8 cellular contexts compared by ENCODE assay signal in genomic region chr19:6372594-6373095, GRCh38. TPM values are rescaled to one million over a fixed set of nuclear protein-coding genes. Genes with fewer than 3 reads are reported as not detected.
DNase-seq lines count a peak whose midpoint lies in the region; ATAC-seq and TF ChIP-seq lines count a peak whose summit lies in the region.

Gene ALKBH7, plus strand, starts transcription at chr19:6372794. Its CDS starts 27 bp downstream, at chr19:6372821.

- H3K27me3 ChIP-seq in adipocyte (replicated peaks; ENCODE audit: control insufficient read depth, insufficient read depth, low read length) (no peaks in the 10 kb centered on the region), ovary (no peaks in the 10 kb centered on the region), thymus (ENCODE audit: control insufficient read depth, insufficient read depth) (no peaks in the 10 kb centered on the region)

- peak; percentile 81 for ATAC-seq in HG02678 (IDR thresholded peaks at IDR 0.05; ENCODE audit: unreplicated experiment)
- ATAC-seq in Right ventricle myocardium superior (ENCODE audit: poor library complexity) = peak; percentile 92

- peaks cover 17% of the 10 kb centered on the region for H3K4me1 ChIP-seq in adipocyte (ENCODE audit: control insufficient read depth, insufficient read depth, low read length)
- peaks cover 5% of the 10 kb centered on the region for H3K4me1 ChIP-seq in ovary (ENCODE audit: insufficient read depth)
- peaks cover 7% of the 10 kb centered on the region for H3K4me1 ChIP-seq in thymus (ENCODE audit: control insufficient read depth, insufficient read depth, low read length)

- TF ChIP-seq CTCF in GM10248 (IDR thresholded peaks at IDR 0.05; ENCODE audit: control extremely low read depth, extremely low read depth, low read depth, missing control alignments) (no peak), ovary (IDR thresholded peaks at IDR 0.05) (peak in 1 of 3 donors; percentile 24)

- 0% methylated on average over 5 to 47 of the region's 47 CpGs for WGBS in ovary, 3 donors
- under 1% methylated on average over 47 of the region's 47 CpGs for WGBS in thymus

- POLR2A ChIA-PET in GM10248 (lab: Yijun Ruan, JAX) = interaction anchor here (0.5 to 1.9 kb wide), 17 partner anchors 10 to 1364 kb away, joined by 3 to 16 read pairs (median 4); partner anchors contain the start of genes CLPP, KHSRP and TNFSF9

- peak within 1 kb of the TSS; percentile 63 to 97 for H3K27ac ChIP-seq in ovary
- peak within 1 kb of the TSS; percentile 99 for H3K27ac ChIP-seq in thymus (ENCODE audit: low read depth)

- H3K36me3 ChIP-seq in adipocyte (ENCODE audit: control insufficient read depth, insufficient read depth, low read length, severe bottlenecking) (peaks cover 15% of the 10 kb centered on the region), ovary (no peaks in the 10 kb centered on the region), thymus (ENCODE audit: control insufficient read depth, insufficient read depth) (peaks cover 43% of the 10 kb centered on the region)

- peak; percentile 16 for TF ChIP-seq EP300 in ovary (IDR thresholded peaks at IDR 0.05)

- H3K9me3 ChIP-seq in adipocyte (ENCODE audit: control insufficient read depth, low read length) (no peaks in the 10 kb centered on the region), ovary (no peaks in the 10 kb centered on the region), thymus (ENCODE audit: control insufficient read depth) (no peaks in the 10 kb centered on the region)

- H3K4me3 ChIP-seq in adipocyte (ENCODE audit: low read length) = peak within 1 kb of the TSS; percentile 81
- peak within 1 kb of the TSS; percentile 88 for H3K4me3 ChIP-seq in ovary
- peak within 1 kb of the TSS; percentile 95 for H3K4me3 ChIP-seq in thymus (ENCODE audit: low read length)

- CTCF ChIA-PET in GM10248 (lab: Yijun Ruan, JAX) = interaction anchor here (0.9 to 1.1 kb wide), 4 partner anchors 40 to 363 kb away, joined by 3 to 5 read pairs (median 3); partner anchors contain the start of gene KHSRP

- DNase-seq in GM10248 (ENCODE audit: extremely low spot score) (peak; percentile 94), NCI-H128 (lab: John Stamatoyannopoulos, UW; ENCODE audit: unreplicated experiment) (peak; percentile 98), SW 1271 (lab: John Stamatoyannopoulos, UW) (peak; percentile 98 to 100), adipocyte (ENCODE audit: low read depth) (peak; percentile 100), Right ventricle myocardium superior (peak; percentile 98), ovary (peak; percentile 96 to 100 (median 99))

- H3K9ac ChIP-seq in adipocyte (ENCODE audit: low read length) = peak within 1 kb of the TSS; percentile 94

- TF ChIP-seq POLR2A in ovary (IDR thresholded peaks at IDR 0.05) = peak; percentile 35

- intact Hi-C loops in Right ventricle myocardium superior (cut with DNase I) = no loop called here
- intact Hi-C loops in ovary (cut with DNase I) = loop anchor here in 1 of 4 donors (10.0 kb wide), 2 partner anchors 52 to 98 kb away; partner anchors contain the start of genes KHSRP and MLLT1

RNA-seq across cellular contexts. Expression of gene ALKBH7, which starts in this region (rescaled TPM):
- total RNA-seq in Right ventricle myocardium superior (134 TPM), ovary (100 to 1,000 TPM in 3 of 7 donors, 10 to 100 TPM in 4; 66.7 to 118 (median 99.0) TPM)
- polyA plus RNA-seq in ovary (10 to 100 TPM in 1 of 2 donors, under 1 TPM in 1; 0.55 to 80.8 TPM), thymus (66.5 TPM)

Comparison
In these comparisons a context has a peak if more than half of its experiments do, and no peak if none do; other contexts are left out.
1. Peak in every context shown above with its lines: DNase-seq, ATAC-seq, H3K4me3 ChIP-seq and H3K27ac ChIP-seq.